1 cellular context compared by ENCODE assay signal in the genomic region with DNA sequence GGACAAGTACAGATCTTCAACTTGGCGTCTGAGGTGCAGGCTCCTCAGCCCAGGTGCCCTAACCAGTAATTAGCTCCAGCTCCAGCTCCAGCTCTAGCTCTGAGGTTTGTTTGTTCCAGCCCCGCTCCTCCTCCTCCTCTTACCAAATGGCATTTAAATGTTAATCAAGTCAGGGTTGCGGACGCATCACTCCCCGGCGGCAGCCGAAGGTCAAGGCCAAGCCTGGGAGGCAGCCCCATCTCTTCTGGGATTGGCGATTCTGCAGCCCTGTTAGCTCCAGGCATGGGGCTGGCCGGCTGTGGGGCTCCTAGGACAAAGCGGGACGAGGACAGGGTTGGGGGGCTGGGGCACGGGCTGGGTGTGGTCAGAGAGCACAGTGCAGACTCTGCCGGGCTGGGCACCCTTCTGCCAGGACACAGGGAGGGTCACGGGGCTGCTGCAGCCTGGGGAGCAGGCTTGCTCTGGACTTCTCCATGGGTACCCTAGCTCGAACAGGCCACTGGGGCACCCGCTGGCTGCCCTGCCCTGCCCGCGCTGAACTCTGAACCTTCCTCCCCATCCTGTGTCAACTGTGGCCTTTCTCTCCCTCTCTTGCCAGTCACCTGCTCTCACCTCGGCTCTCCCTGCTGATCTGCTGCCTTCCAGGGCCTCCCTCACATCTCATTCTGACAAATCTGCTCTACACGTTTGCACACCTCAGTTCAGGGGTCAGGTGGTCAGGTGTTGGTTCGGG.
TF ChIP-seq lines count a peak whose summit lies in the region.

No MANE protein-coding gene starts in this region.

TF ChIP-seq in GM23338, 12 proteins besides CTCF, POLR2A, EP300 and RAD21:
- TF ChIP-seq, protein P1, sequence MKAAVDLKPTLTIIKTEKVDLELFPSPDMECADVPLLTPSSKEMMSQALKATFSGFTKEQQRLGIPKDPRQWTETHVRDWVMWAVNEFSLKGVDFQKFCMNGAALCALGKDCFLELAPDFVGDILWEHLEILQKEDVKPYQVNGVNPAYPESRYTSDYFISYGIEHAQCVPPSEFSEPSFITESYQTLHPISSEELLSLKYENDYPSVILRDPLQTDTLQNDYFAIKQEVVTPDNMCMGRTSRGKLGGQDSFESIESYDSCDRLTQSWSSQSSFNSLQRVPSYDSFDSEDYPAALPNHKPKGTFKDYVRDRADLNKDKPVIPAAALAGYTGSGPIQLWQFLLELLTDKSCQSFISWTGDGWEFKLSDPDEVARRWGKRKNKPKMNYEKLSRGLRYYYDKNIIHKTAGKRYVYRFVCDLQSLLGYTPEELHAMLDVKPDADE (IDR thresholded peaks at IDR 0.05) = no peak
- TF ChIP-seq ZNF331 (CRISPR knock-in tag; IDR thresholded peaks at IDR 0.05; ENCODE audit: low read depth) (no peak), EZH2phosphoT487 (IDR thresholded peaks at IDR 0.05; ENCODE audit: unreplicated experiment) (no peak), JUNB (IDR thresholded peaks at IDR 0.05; ENCODE audit: unreplicated experiment) (no peak), EZH2 (IDR thresholded peaks at IDR 0.05; ENCODE audit: low read depth, unreplicated experiment) (no peak), POLR2AphosphoS5 (IDR thresholded peaks at IDR 0.05; ENCODE audit: low read depth) (peak; percentile 32; the same call in 1 of the 2 replicates), CREB1 (CRISPR knock-in tag; IDR thresholded peaks at IDR 0.05; ENCODE audit: low read depth) (no peak; the same call in 1 of the 2 replicates), ZNF114 (CRISPR knock-in tag; IDR thresholded peaks at IDR 0.05) (no peak), NANOG (IDR thresholded peaks at IDR 0.05; ENCODE audit: borderline replicate concordance) (no peak), STAT1 (IDR thresholded peaks at IDR 0.05; ENCODE audit: unreplicated experiment) (no peak)
- TF ChIP-seq, protein P2, sequence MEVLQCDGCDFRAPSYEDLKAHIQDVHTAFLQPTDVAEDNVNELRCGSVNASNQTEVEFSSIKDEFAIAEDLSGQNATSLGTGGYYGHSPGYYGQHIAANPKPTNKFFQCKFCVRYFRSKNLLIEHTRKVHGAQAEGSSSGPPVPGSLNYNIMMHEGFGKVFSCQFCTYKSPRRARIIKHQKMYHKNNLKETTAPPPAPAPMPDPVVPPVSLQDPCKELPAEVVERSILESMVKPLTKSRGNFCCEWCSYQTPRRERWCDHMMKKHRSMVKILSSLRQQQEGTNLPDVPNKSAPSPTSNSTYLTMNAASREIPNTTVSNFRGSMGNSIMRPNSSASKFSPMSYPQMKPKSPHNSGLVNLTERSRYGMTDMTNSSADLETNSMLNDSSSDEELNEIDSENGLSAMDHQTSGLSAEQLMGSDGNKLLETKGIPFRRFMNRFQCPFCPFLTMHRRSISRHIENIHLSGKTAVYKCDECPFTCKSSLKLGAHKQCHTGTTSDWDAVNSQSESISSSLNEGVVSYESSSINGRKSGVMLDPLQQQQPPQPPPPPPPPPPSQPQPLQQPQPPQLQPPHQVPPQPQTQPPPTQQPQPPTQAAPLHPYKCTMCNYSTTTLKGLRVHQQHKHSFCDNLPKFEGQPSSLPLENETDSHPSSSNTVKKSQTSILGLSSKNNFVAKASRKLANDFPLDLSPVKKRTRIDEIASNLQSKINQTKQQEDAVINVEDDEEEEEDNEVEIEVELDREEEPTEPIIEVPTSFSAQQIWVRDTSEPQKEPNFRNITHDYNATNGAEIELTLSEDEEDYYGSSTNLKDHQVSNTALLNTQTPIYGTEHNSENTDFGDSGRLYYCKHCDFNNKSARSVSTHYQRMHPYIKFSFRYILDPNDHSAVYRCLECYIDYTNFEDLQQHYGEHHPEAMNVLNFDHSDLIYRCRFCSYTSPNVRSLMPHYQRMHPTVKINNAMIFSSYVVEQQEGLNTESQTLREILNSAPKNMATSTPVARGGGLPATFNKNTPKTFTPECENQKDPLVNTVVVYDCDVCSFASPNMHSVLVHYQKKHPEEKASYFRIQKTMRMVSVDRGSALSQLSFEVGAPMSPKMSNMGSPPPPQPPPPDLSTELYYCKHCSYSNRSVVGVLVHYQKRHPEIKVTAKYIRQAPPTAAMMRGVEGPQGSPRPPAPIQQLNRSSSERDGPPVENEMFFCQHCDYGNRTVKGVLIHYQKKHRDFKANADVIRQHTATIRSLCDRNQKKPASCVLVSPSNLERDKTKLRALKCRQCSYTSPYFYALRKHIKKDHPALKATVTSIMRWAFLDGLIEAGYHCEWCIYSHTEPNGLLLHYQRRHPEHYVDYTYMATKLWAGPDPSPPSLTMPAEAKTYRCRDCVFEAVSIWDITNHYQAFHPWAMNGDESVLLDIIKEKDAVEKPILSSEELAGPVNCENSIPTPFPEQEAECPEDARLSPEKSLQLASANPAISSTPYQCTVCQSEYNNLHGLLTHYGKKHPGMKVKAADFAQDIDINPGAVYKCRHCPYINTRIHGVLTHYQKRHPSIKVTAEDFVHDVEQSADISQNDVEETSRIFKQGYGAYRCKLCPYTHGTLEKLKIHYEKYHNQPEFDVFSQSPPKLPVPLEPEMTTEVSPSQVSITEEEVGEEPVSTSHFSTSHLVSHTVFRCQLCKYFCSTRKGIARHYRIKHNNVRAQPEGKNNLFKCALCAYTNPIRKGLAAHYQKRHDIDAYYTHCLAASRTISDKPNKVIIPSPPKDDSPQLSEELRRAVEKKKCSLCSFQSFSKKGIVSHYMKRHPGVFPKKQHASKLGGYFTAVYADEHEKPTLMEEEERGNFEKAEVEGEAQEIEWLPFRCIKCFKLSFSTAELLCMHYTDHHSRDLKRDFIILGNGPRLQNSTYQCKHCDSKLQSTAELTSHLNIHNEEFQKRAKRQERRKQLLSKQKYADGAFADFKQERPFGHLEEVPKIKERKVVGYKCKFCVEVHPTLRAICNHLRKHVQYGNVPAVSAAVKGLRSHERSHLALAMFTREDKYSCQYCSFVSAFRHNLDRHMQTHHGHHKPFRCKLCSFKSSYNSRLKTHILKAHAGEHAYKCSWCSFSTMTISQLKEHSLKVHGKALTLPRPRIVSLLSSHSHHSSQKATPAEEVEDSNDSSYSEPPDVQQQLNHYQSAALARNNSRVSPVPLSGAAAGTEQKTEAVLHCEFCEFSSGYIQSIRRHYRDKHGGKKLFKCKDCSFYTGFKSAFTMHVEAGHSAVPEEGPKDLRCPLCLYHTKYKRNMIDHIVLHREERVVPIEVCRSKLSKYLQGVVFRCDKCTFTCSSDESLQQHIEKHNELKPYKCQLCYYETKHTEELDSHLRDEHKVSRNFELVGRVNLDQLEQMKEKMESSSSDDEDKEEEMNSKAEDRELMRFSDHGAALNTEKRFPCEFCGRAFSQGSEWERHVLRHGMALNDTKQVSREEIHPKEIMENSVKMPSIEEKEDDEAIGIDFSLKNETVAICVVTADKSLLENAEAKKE (CRISPR knock-in tag; IDR thresholded peaks at IDR 0.05) = peak; percentile 13; the same call in 1 of the 2 replicates
- TF ChIP-seq, protein P3, sequence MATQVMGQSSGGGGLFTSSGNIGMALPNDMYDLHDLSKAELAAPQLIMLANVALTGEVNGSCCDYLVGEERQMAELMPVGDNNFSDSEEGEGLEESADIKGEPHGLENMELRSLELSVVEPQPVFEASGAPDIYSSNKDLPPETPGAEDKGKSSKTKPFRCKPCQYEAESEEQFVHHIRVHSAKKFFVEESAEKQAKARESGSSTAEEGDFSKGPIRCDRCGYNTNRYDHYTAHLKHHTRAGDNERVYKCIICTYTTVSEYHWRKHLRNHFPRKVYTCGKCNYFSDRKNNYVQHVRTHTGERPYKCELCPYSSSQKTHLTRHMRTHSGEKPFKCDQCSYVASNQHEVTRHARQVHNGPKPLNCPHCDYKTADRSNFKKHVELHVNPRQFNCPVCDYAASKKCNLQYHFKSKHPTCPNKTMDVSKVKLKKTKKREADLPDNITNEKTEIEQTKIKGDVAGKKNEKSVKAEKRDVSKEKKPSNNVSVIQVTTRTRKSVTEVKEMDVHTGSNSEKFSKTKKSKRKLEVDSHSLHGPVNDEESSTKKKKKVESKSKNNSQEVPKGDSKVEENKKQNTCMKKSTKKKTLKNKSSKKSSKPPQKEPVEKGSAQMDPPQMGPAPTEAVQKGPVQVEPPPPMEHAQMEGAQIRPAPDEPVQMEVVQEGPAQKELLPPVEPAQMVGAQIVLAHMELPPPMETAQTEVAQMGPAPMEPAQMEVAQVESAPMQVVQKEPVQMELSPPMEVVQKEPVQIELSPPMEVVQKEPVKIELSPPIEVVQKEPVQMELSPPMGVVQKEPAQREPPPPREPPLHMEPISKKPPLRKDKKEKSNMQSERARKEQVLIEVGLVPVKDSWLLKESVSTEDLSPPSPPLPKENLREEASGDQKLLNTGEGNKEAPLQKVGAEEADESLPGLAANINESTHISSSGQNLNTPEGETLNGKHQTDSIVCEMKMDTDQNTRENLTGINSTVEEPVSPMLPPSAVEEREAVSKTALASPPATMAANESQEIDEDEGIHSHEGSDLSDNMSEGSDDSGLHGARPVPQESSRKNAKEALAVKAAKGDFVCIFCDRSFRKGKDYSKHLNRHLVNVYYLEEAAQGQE (IDR thresholded peaks at IDR 0.05; ENCODE audit: unreplicated experiment) = no peak
